18 cellular contexts compared by ENCODE assay signal in the genomic region with DNA sequence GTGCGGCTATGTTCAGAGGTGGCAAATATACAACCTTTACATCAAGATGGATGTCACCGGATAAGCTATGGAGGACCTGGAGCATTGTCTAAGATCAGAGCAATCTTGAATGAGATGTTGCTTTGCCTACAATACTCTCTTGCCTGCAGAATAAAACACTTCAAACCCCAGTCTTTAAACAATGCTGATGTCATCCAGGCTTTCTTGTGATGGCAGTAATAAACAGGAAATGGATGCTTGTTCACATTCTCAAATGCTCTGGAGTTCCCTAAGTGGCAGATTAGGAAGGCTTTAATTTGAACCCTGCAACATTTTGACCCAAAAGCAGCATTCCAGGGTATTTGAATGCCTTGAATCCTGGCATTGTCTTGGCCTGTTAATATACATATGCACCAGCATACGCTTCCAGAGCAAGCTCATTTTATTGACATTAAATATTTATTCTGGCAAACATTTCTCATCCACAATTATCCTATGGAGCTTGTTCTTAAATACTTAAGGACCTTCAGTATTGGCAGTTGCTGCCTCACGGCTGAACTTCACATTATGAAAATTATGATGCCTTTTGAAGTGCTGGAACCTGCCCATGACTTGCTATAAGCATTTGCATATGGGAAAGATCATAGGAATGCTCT.
A peak's percentile ranks its signal among the peaks of the same experiment; 100 is the strongest.
DNase-seq lines count a peak whose midpoint lies in the region; ATAC-seq and TF ChIP-seq lines count a peak whose summit lies in the region.
"Had no signal": no experiment of that assay in that cellular context is flagged by ENCODE, and none has a peak within 500 bp of the region (broad histone marks: within the 10 kb centered on the region; RNA-seq: fewer than 3 reads in every experiment).

No MANE protein-coding gene starts in this region.

- peaks cover 14% of the 10 kb centered on the region for H3K4me1 ChIP-seq in PC-3 (ENCODE audit: insufficient read depth, low read length)
- H3K4me1 ChIP-seq in neuronal stem cell (ENCODE audit: control insufficient read depth in 2 of 2, insufficient read depth in 1 of 2, low read depth in 1 of 2, low read length in 2 of 2): peaks cover 9% of the 10 kb centered on the region in 2 donors
- H3K4me1 ChIP-seq in osteoblast (ENCODE audit: insufficient read depth, low read length): no peaks in the 10 kb centered on the region
- H3K4me1 ChIP-seq: BLaER1 had no signal

- intact Hi-C loops in PC-3 (cut with micrococcal nuclease): no loop called here
- intact Hi-C loops in cardiac septum (cut with DNase I): no loop called here

- H3F3A ChIP-seq in PC-3 (ENCODE audit: low read length, unreplicated experiment): no peaks in the 10 kb centered on the region

- no peak overlapping the region for H3K18ac ChIP-seq in neuronal stem cell (ENCODE audit: low read length)

- H2AFZ ChIP-seq in PC-3 (ENCODE audit: low read length) (no peak overlapping the region), neuronal stem cell (ENCODE audit: low read length) (peak overlapping the region; percentile 30), osteoblast (ENCODE audit: low read length) (no peak overlapping the region)

- H2BK120ac ChIP-seq in neuronal stem cell (ENCODE audit: low read depth, low read length): no peak overlapping the region

- no TSS peak for BruUV-seq in PC-3 (replicated peaks; lab: Mats Ljungman, UMichigan)

- no peak overlapping the region for H2AK5ac ChIP-seq in neuronal stem cell (ENCODE audit: low read depth, low read length)

- H3K9me2 ChIP-seq in PC-3 (replicated peaks; ENCODE audit: low read length): no peaks in the 10 kb centered on the region

- H3K4me3 ChIP-seq in PC-3 (ENCODE audit: low read length) (no peak overlapping the region), neuronal stem cell (ENCODE audit: low read length in 2 of 2) (no peak overlapping the region), osteoblast (ENCODE audit: insufficient read depth, low read length) (no peak overlapping the region)
- H3K4me3 ChIP-seq: BLaER1, SK-N-MC had no signal

- no peak overlapping the region for H3K4me2 ChIP-seq in PC-3 (ENCODE audit: low read length)
- no peak overlapping the region for H3K4me2 ChIP-seq in neuronal stem cell (ENCODE audit: insufficient read depth, low read length, poor library complexity, severe bottlenecking)
- H3K4me2 ChIP-seq in osteoblast (ENCODE audit: insufficient read depth, low read length): no peak overlapping the region
- H3K4me2 ChIP-seq: BLaER1 had no signal

- no peak overlapping the region for H4K91ac ChIP-seq in neuronal stem cell (ENCODE audit: low read depth, low read length, poor library complexity)

- no peak overlapping the region for H3K23ac ChIP-seq in neuronal stem cell (ENCODE audit: low read depth, low read length, poor library complexity)

- H4K8ac ChIP-seq in neuronal stem cell (ENCODE audit: low read depth, low read length): no peak overlapping the region

- no peak overlapping the region for H3K14ac ChIP-seq in neuronal stem cell (ENCODE audit: low read length)

- H2BK12ac ChIP-seq in neuronal stem cell (ENCODE audit: low read length): no peak overlapping the region

- H2BK15ac ChIP-seq in neuronal stem cell (ENCODE audit: low read length): no peak overlapping the region

- H3K27me3 ChIP-seq in PC-3 (ENCODE audit: low read length) (no peaks in the 10 kb centered on the region), neuronal stem cell (ENCODE audit: control insufficient read depth in 3 of 3, insufficient read depth in 3 of 3, low read depth in 1 of 3, low read length in 3 of 3) (no peaks in the 10 kb centered on the region), osteoblast (ENCODE audit: insufficient read depth, low read length) (no peaks in the 10 kb centered on the region)
- H3K27me3 ChIP-seq: BLaER1 had no signal

- H3K79me1 ChIP-seq in neuronal stem cell (ENCODE audit: low read depth, low read length): no peaks in the 10 kb centered on the region

- no peak overlapping the region for H2BK5ac ChIP-seq in neuronal stem cell (ENCODE audit: low read length)

- H3K9ac ChIP-seq in PC-3 (ENCODE audit: low read length) (no peak overlapping the region), neuronal stem cell (ENCODE audit: low read depth, low read length, poor library complexity) (no peak overlapping the region)
- H3K9ac ChIP-seq: BLaER1 had no signal

- ATAC-seq in PC-3: peak; percentile 53
- ATAC-seq: HepG2 had no signal

- DNase-seq in NCI-H748 (lab: John Stamatoyannopoulos, UW; ENCODE audit: unreplicated experiment) (peak; percentile 27), NCI-H748 treated with DMSO at 0.1 percent for 48 hours (lab: John Stamatoyannopoulos, UW) (no peak), NCI-H2029 (lab: John Stamatoyannopoulos, UW) (peak; percentile 59), PC-3 (peak; percentile 28), neuronal stem cell (ENCODE audit: low spot score) (no peak), cardiac septum (ENCODE audit: low spot score) (no peak), SIG-M5 treated with dmso at 0.1 percent for 504 hours (lab: John Stamatoyannopoulos, UW; ENCODE audit: unreplicated experiment) (no peak), osteoblast (ENCODE audit: insufficient read length, low spot score, missing footprints) (no peak)
- DNase-seq: CD4-positive, alpha-beta memory T cell; H7; KG1; MV-4-11; NCI-H1436; NCI-H1930; Right ventricle myocardium superior had no signal

- no peak overlapping the region for H3K4ac ChIP-seq in neuronal stem cell (ENCODE audit: low read length)

- POLR2A ChIA-PET in PC-3 (lab: Charles Lee; ENCODE audit: unreplicated experiment): interaction anchor here (0.6 kb wide), 1 partner anchor 745 kb away, joined by 15 read pairs; no protein-coding TSS in a partner anchor

- H3K27ac ChIP-seq in PC-3 (ENCODE audit: low read length): no peak overlapping the region
- H3K27ac ChIP-seq in neuronal stem cell (replicated peaks; ENCODE audit: low read length): no peak overlapping the region
- no peak overlapping the region for H3K27ac ChIP-seq in osteoblast (ENCODE audit: low read depth, low read length)
- H3K27ac ChIP-seq: BLaER1, SK-N-MC had no signal

- TF ChIP-seq CTCF in PC-3 (conservative IDR thresholded peaks at IDR 0.05; ENCODE audit: low read depth, low read length): no peak
- no peak for TF ChIP-seq CTCF in osteoblast (IDR thresholded peaks at IDR 0.05; ENCODE audit: extremely low read depth, low read depth, low read length)

- WGBS in neuronal stem cell (ENCODE audit: extremely low coverage in 2 of 2, insufficient read length in 2 of 2, insufficient replicate concordance in 1 of 2), 2 donors: no CpG with 5 or more reads among the region's 4 CpGs

- no peaks in the 10 kb centered on the region for H3K36me3 ChIP-seq in PC-3 (ENCODE audit: low read depth, low read length)
- H3K36me3 ChIP-seq in neuronal stem cell (replicated peaks in 1 of 2; ENCODE audit: control insufficient read depth in 2 of 2, insufficient read depth in 2 of 2, low read length in 2 of 2): no peaks in the 10 kb centered on the region
- no peaks in the 10 kb centered on the region for H3K36me3 ChIP-seq in osteoblast (ENCODE audit: insufficient read depth, low read length)
- H3K36me3 ChIP-seq: BLaER1 had no signal

- CTCF ChIA-PET in PC-3 (lab: Charles Lee): interaction anchor here (0.6 kb wide), 1 partner anchor 12 kb away, joined by 3 read pairs; no protein-coding TSS in a partner anchor

- H4K20me1 ChIP-seq in PC-3 (ENCODE audit: low read length) (no peaks in the 10 kb centered on the region), osteoblast (ENCODE audit: insufficient read depth, low read length) (no peaks in the 10 kb centered on the region)
- H4K20me1 ChIP-seq: BLaER1 had no signal

- H3K79me2 ChIP-seq in PC-3 (ENCODE audit: low read length): no peaks in the 10 kb centered on the region
- no peaks in the 10 kb centered on the region for H3K79me2 ChIP-seq in osteoblast (ENCODE audit: insufficient read depth, low read length)

- H3K9me3 ChIP-seq in PC-3 (ENCODE audit: low read length): no peaks in the 10 kb centered on the region
- peaks cover 0 to 6% of the 10 kb centered on the region in 2 donors for H3K9me3 ChIP-seq in neuronal stem cell (replicated peaks in 1 of 2; ENCODE audit: control insufficient read depth in 2 of 2, insufficient read depth in 1 of 2, low read depth in 1 of 2, low read length in 2 of 2)
- H3K9me3 ChIP-seq in osteoblast (ENCODE audit: low read depth, low read length): no peaks in the 10 kb centered on the region

Comparison
In these comparisons a context has a peak if more than half of its experiments do, and no peak if none do; other contexts are left out.
1. DNase-seq: peak in NCI-H748 (single experiment), NCI-H2029 (single experiment) and PC-3 (single experiment); none in NCI-H748 treated with DMSO at 0.1 percent for 48 hours (single experiment), neuronal stem cell (single experiment), cardiac septum (single experiment), SIG-M5 treated with dmso at 0.1 percent for 504 hours (single experiment) and osteoblast (single experiment).